Comparison of ENCODE assay signal across 9 cellular contexts in genomic region chr1:112849425-112849966, GRCh38.
DNase-seq lines count a peak whose midpoint lies in the region; ATAC-seq and TF ChIP-seq lines count a peak whose summit lies in the region.
"Had no signal": no experiment of that assay in that cellular context is flagged by ENCODE, and none has a peak within 500 bp of the region (broad histone marks: within the 10 kb centered on the region; RNA-seq: fewer than 3 reads in every experiment).

No MANE protein-coding gene starts in this region.

- H2BK5ac ChIP-seq in mesenchymal stem cell (ENCODE audit: low read depth, low read length, poor library complexity, severe bottlenecking): peak overlapping the region; percentile 19

- H3K27me3 ChIP-seq in NT2/D1 (ENCODE audit: insufficient read depth, insufficient read length) (no peaks in the 10 kb centered on the region), mesenchymal stem cell (ENCODE audit: control insufficient read depth in 1 of 2, insufficient read depth in 1 of 2, low read length in 2 of 2) (peaks cover 0 to 8% of the 10 kb centered on the region in 2 experiments), upper lobe of right lung (peaks cover 55% of the 10 kb centered on the region)
- H3K27me3 ChIP-seq in effector memory CD4-positive, alpha-beta T cell (replicated peaks; ENCODE audit: control insufficient read depth, insufficient read depth, low read length, poor library complexity, severe bottlenecking): peaks cover 13% of the 10 kb centered on the region

- H3K14ac ChIP-seq in mesenchymal stem cell (ENCODE audit: low read length in 2 of 2): peak overlapping the region in 1 of 2 experiments; percentile 81

- H4K8ac ChIP-seq in mesenchymal stem cell (ENCODE audit: low read length): peak overlapping the region; percentile 77

- peaks cover 4% of the 10 kb centered on the region; the same call in 1 of the 2 replicates for H3K9me3 ChIP-seq in NT2/D1 (ENCODE audit: insufficient read depth, low read length)
- no peaks in the 10 kb centered on the region for H3K9me3 ChIP-seq in effector memory CD4-positive, alpha-beta T cell (ENCODE audit: control insufficient read depth, low read length)
- no peaks in the 10 kb centered on the region for H3K9me3 ChIP-seq in mesenchymal stem cell (ENCODE audit: control insufficient read depth, low read length)
- H3K9me3 ChIP-seq in upper lobe of right lung: no peaks in the 10 kb centered on the region

- H2AFZ ChIP-seq in mesenchymal stem cell (ENCODE audit: low read depth, low read length): peak overlapping the region; percentile 20

- H2BK120ac ChIP-seq in mesenchymal stem cell (ENCODE audit: low read depth, low read length): no peak overlapping the region

- ATAC-seq in upper lobe of right lung: peak; percentile 41
- no peak for ATAC-seq in HG02642 (IDR thresholded peaks at IDR 0.05; ENCODE audit: poor library complexity, unreplicated experiment)
- no peak for ATAC-seq in GM19351 (IDR thresholded peaks at IDR 0.05; ENCODE audit: unreplicated experiment)

- peak overlapping the region in 1 of 2 experiments; percentile 49 for H3K4ac ChIP-seq in mesenchymal stem cell (ENCODE audit: low read depth in 1 of 2, low read length in 2 of 2)

- H3K36me3 ChIP-seq in NT2/D1 (ENCODE audit: insufficient read depth, insufficient read length, low read length) (no peaks in the 10 kb centered on the region), mesenchymal stem cell (ENCODE audit: control insufficient read depth in 1 of 2, insufficient read depth in 2 of 2, low read depth in 1 of 2, low read length in 2 of 2) (no peaks in the 10 kb centered on the region), upper lobe of right lung (no peaks in the 10 kb centered on the region)
- H3K36me3 ChIP-seq in effector memory CD4-positive, alpha-beta T cell (ENCODE audit: control insufficient read depth, insufficient read depth, low read length): no peaks in the 10 kb centered on the region

- H3K18ac ChIP-seq in mesenchymal stem cell (ENCODE audit: low read depth in 1 of 2, low read length in 2 of 2): peak overlapping the region in 1 of 2 experiments; percentile 34

- no peak overlapping the region for H2AK5ac ChIP-seq in mesenchymal stem cell (ENCODE audit: low read length, severe bottlenecking)

- H2BK15ac ChIP-seq in mesenchymal stem cell (ENCODE audit: low read depth, poor library complexity, severe bottlenecking): no peak overlapping the region

- WGBS in mesenchymal stem cell: 60% methylated on average over 53 of the region's 53 CpGs

- no peaks in the 10 kb centered on the region for H3K79me1 ChIP-seq in mesenchymal stem cell (replicated peaks; ENCODE audit: low read length, poor library complexity, severe bottlenecking)

- intact Hi-C loops in upper lobe of right lung (cut with DNase I): no loop called here

- H3K4me3 ChIP-seq in NT2/D1 (ENCODE audit: insufficient read length, low read depth) (peak overlapping the region; percentile 42), mesenchymal stem cell (ENCODE audit: insufficient read depth in 1 of 2, low read depth in 1 of 2, low read length in 2 of 2) (peak overlapping the region; percentile 54 to 76), upper lobe of right lung (peak overlapping the region; percentile 32)
- H3K4me3 ChIP-seq in effector memory CD4-positive, alpha-beta T cell (ENCODE audit: insufficient read depth, low read depth, low read length, poor library complexity, severe bottlenecking): peak overlapping the region; percentile 44

- peak overlapping the region; percentile 62 for H3K4me2 ChIP-seq in mesenchymal stem cell (ENCODE audit: low read length, poor library complexity, severe bottlenecking)
- H3K4me2 ChIP-seq: KMS-11 had no signal

- peak overlapping the region; percentile 76 for H3K9ac ChIP-seq in NT2/D1 (ENCODE audit: insufficient read length, low read depth)
- peak overlapping the region; percentile 57 for H3K9ac ChIP-seq in mesenchymal stem cell (ENCODE audit: low read length)
- H3K9ac ChIP-seq: KMS-11 had no signal

- no peak overlapping the region for H3K27ac ChIP-seq in effector memory CD4-positive, alpha-beta T cell (ENCODE audit: insufficient read depth, low read length, poor library complexity, severe bottlenecking)
- H3K27ac ChIP-seq in mesenchymal stem cell (ENCODE audit: low read length, poor library complexity, severe bottlenecking): no peak overlapping the region
- no peak overlapping the region for H3K27ac ChIP-seq in upper lobe of right lung
- H3K27ac ChIP-seq: KMS-11 had no signal

- TF ChIP-seq CTCF in upper lobe of right lung (IDR thresholded peaks at IDR 0.05): no peak

- no peak overlapping the region for H3K23ac ChIP-seq in mesenchymal stem cell (ENCODE audit: low read length in 2 of 2)

- peak overlapping the region in 1 of 2 experiments; percentile 83 for H2BK12ac ChIP-seq in mesenchymal stem cell (ENCODE audit: low read length in 2 of 2)

- peak overlapping the region; percentile 27 for H4K91ac ChIP-seq in mesenchymal stem cell (ENCODE audit: low read length)

- H3K4me1 ChIP-seq in NT2/D1 (ENCODE audit: insufficient read depth, insufficient read length) (peaks cover 3% of the 10 kb centered on the region), mesenchymal stem cell (ENCODE audit: control insufficient read depth, insufficient read depth, low read depth, low read length) (peaks cover 12% of the 10 kb centered on the region), upper lobe of right lung (peaks cover 10% of the 10 kb centered on the region)
- H3K4me1 ChIP-seq in effector memory CD4-positive, alpha-beta T cell (ENCODE audit: control insufficient read depth, insufficient read depth, low read length, poor library complexity, severe bottlenecking): peaks cover 4% of the 10 kb centered on the region

- DNase-seq in GM03348 (ENCODE audit: low spot score): peak; percentile 73
- no peak for DNase-seq in NT2/D1 (ENCODE audit: low read depth, low spot score)
- no peak for DNase-seq in effector memory CD4-positive, alpha-beta T cell
- peak; percentile 11 for DNase-seq in mesenchymal stem cell
- no peak for DNase-seq in upper lobe of right lung
- DNase-seq in activated CD4-positive, CD25-positive, alpha-beta regulatory T cell treated with anti-CD3 and anti-CD28 coated beads, Interleukin-2, amount 50 U/mL, for 72 hours: no peak

Comparison
In these comparisons a context has a peak if more than half of its experiments do, and no peak if none do; other contexts are left out.
1. DNase-seq: peak in GM03348 (single experiment) and mesenchymal stem cell (single experiment); none in NT2/D1 (single experiment), effector memory CD4-positive, alpha-beta T cell (0 of 3), upper lobe of right lung (single experiment) and activated CD4-positive, CD25-positive, alpha-beta regulatory T cell treated with anti-CD3 and anti-CD28 coated beads, Interleukin-2, amount 50 U/mL, for 72 hours (single experiment).
2. Peak in every context shown above with its lines, with median percentiles within 50 percentile points of each other: H3K4me3 ChIP-seq.